ENCODE assay signal across 1 cellular context in the genomic region with DNA sequence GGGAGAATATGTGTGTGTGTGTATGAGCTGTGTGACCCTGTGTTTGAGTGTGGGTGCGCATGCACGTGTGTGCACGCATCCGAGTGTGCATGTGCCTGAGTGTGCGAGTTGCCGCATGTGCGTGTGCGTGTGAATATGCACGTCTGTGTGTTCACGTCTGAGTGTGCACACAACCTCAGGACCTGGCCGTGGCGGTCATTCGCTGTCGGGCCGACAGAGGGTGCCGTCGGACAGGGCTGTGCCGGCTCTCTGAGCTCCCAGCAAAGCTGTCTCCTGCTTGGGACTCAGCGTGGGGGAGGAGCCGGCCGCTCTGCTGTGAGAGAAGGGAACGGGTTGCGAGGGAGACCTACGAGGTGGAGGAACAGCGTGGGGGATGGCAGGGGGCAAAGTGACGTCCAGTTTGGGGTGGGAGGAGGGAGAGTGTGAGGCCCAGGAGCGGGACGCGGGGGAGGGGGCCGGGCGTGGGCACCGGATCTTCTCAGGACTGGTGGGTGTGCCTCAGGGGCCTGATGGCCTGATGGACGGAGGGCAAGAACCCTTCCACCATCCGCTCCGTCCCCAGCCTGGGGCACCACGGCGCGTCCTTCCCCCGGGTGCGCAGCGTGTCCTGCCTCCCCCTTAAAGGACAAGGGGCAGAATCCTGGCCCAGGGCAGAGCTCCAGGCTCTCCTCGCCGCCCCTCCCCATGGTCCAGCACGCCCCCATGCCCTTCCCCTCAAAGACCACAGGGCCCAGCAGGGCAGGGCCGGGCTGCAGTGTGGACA.
TF ChIP-seq lines count a peak whose summit lies in the region.

No MANE protein-coding gene starts in this region.

TF ChIP-seq in HepG2, 621 proteins besides CTCF, POLR2A, EP300 and RAD21 (continued from another document):
- peak; percentile 69; the same call in 1 of the 2 replicates for TF ChIP-seq HOXA3 (CRISPR knock-in tag; IDR thresholded peaks at IDR 0.05)
- TF ChIP-seq KDM2A (CRISPR knock-in tag; IDR thresholded peaks at IDR 0.05; ENCODE audit: borderline replicate concordance, low read depth), result peak; percentile 97
- peak; percentile 45 for TF ChIP-seq TAF15 (IDR thresholded peaks at IDR 0.05; ENCODE audit: low read depth, low read length, poor library complexity, severe bottlenecking)
- no peak for TF ChIP-seq RFXANK (CRISPR knock-in tag; IDR thresholded peaks at IDR 0.05)
- peak; percentile 79 for TF ChIP-seq IRF2 (CRISPR knock-in tag; IDR thresholded peaks at IDR 0.05)
- TF ChIP-seq SAFB2 (CRISPR knock-in tag; IDR thresholded peaks at IDR 0.05; ENCODE audit: borderline replicate concordance, low read depth), result peak; percentile 67
- TF ChIP-seq PHF21A (CRISPR knock-in tag; IDR thresholded peaks at IDR 0.05), result no peak
- TF ChIP-seq SOX6 (IDR thresholded peaks at IDR 0.05), result no peak
- 0 out of 2 replicates have a peak, but pooled peaks have one; percentile 28 for TF ChIP-seq SOX6 (CRISPR knock-in tag; IDR thresholded peaks at IDR 0.05)
- peak; percentile 21; the same call in 1 of the 2 replicates for TF ChIP-seq ZC3H4 (CRISPR knock-in tag; IDR thresholded peaks at IDR 0.05; ENCODE audit: borderline replicate concordance)
- 0 out of 2 replicates have a peak, but pooled peaks have one; percentile 51 for TF ChIP-seq YEATS4 (CRISPR knock-in tag; IDR thresholded peaks at IDR 0.05; ENCODE audit: borderline replicate concordance)
- TF ChIP-seq ZNF30 (CRISPR knock-in tag; IDR thresholded peaks at IDR 0.05), result 0 out of 2 replicates have a peak, but pooled peaks have one; percentile 32
- TF ChIP-seq, protein P1, sequence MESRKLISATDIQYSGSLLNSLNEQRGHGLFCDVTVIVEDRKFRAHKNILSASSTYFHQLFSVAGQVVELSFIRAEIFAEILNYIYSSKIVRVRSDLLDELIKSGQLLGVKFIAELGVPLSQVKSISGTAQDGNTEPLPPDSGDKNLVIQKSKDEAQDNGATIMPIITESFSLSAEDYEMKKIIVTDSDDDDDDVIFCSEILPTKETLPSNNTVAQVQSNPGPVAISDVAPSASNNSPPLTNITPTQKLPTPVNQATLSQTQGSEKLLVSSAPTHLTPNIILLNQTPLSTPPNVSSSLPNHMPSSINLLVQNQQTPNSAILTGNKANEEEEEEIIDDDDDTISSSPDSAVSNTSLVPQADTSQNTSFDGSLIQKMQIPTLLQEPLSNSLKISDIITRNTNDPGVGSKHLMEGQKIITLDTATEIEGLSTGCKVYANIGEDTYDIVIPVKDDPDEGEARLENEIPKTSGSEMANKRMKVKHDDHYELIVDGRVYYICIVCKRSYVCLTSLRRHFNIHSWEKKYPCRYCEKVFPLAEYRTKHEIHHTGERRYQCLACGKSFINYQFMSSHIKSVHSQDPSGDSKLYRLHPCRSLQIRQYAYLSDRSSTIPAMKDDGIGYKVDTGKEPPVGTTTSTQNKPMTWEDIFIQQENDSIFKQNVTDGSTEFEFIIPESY (CRISPR knock-in tag; IDR thresholded peaks at IDR 0.05), result peak; percentile 74
